20 cellular contexts compared by ENCODE assay signal in the genomic region with DNA sequence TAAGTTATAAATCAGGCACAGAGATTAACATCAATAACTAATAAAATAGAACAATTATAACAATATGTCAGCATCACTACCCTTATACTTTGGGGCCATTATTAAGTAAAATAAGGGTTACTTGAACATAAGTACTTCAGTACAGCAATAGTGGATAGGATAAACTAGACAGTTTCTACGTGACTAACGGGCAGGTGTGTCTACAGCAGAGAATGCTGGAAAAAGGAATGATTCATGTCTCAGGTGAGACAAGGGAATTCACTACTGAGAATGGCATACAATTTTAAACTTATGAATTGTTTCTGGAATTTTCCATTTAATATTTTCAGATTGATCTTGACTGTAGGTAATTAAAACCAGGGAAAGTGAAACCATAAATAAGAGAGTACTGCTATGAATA.
"Had no signal": no experiment of that assay in that cellular context is flagged by ENCODE, and none has a peak within 500 bp of the region (broad histone marks: within the 10 kb centered on the region; RNA-seq: fewer than 3 reads in every experiment).

No MANE protein-coding gene starts in this region.

- H3K27ac Mint-ChIP-seq: mesothelial cell of epicardium; natural killer cell treated with Interleukin-12 subunit alpha and Interleukin-12 subunit beta and Interleukin-15 and Interleukin-18, amount 100 ng/mL, for 72 hours; stimulated activated naive B cell treated with anti-CD40 and anti-IgM and Interleukin-4, amounts not matched to agents 10 μg/mL and 1 μg/mL and 100 μg/mL, for 72 hours had no signal

- FAIRE-seq: colon, frontal cortex, pancreas had no signal

- H3K4me3 ChIP-seq: dorsolateral prefrontal cortex, lower lobe of right lung, pancreas, sigmoid colon, spleen, thyroid gland had no signal

- H3K9me3 Mint-ChIP-seq: mesothelial cell of epicardium; natural killer cell treated with Interleukin-12 subunit alpha and Interleukin-12 subunit beta and Interleukin-15 and Interleukin-18, amount 100 ng/mL, for 72 hours; stimulated activated naive B cell treated with anti-CD40 and anti-IgM and Interleukin-4, amounts not matched to agents 10 μg/mL and 1 μg/mL and 100 μg/mL, for 72 hours had no signal

- ATAC-seq: lower lobe of right lung; natural killer cell treated with Interleukin-12 subunit alpha and Interleukin-12 subunit beta and Interleukin-15 and Interleukin-18, amount 100 ng/mL, for 72 hours; pancreas; stimulated activated naive B cell treated with anti-CD40 and anti-IgM and Interleukin-4, amounts not matched to agents 10 μg/mL and 1 μg/mL and 100 μg/mL, for 72 hours had no signal

- H3K27ac ChIP-seq: dorsolateral prefrontal cortex, lower lobe of right lung, neutrophil, pancreas, sigmoid colon, spleen, thyroid gland had no signal

- H3K9me3 ChIP-seq: lower lobe of right lung, neutrophil, pancreas, sigmoid colon, spleen, thyroid gland had no signal

- H3K27me3 Mint-ChIP-seq: natural killer cell treated with Interleukin-12 subunit alpha and Interleukin-12 subunit beta and Interleukin-15 and Interleukin-18, amount 100 ng/mL, for 72 hours; stimulated activated naive B cell treated with anti-CD40 and anti-IgM and Interleukin-4, amounts not matched to agents 10 μg/mL and 1 μg/mL and 100 μg/mL, for 72 hours had no signal

- H3K4me3 Mint-ChIP-seq: mesothelial cell of epicardium; natural killer cell treated with Interleukin-12 subunit alpha and Interleukin-12 subunit beta and Interleukin-15 and Interleukin-18, amount 100 ng/mL, for 72 hours; stimulated activated naive B cell treated with anti-CD40 and anti-IgM and Interleukin-4, amounts not matched to agents 10 μg/mL and 1 μg/mL and 100 μg/mL, for 72 hours had no signal

- DNase-seq: activated CD4-positive, alpha-beta T cell treated with anti-CD3 and anti-CD28 coated beads, Interleukin-2, amount 50 U/mL, for 1 hour; activated CD4-positive, CD25-positive, alpha-beta regulatory T cell; amygdala; caudate nucleus; dorsolateral prefrontal cortex; hypothalamus; lower lobe of right lung; pancreas; SIG-M5; sigmoid colon; spleen; stimulated activated naive B cell treated with anti-CD40 and anti-IgM and Interleukin-4, amounts not matched to agents 10 μg/mL and 1 μg/mL and 100 μg/mL, for 72 hours; T-helper 1 cell; T1000; thyroid gland had no signal
